8 cellular contexts compared by ENCODE assay signal in the genomic region with DNA sequence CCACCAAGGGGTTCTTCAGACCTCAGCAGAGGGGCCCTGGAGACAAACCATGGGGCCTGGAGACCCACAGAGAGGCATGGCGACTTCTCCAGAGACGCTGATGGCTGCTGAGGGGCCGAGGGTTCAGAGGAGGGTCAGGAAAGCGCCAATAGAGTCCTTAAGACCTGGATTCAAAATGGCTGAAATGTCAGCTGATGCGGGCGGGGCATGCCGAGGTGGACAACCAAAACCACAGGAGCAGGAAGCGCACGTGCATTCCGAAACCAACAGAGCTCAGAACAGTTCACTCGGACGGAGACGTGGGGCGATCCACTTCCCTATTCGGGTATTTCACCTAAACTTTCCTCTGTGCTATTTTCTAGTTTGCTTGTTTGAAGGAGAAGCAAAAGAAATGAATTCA.
DNase-seq lines count a peak whose midpoint lies in the region; ATAC-seq and TF ChIP-seq lines count a peak whose summit lies in the region.

No MANE protein-coding gene starts in this region.

- no peak overlapping the region for H3K27ac Mint-ChIP-seq in activated CD4-positive, alpha-beta T cell treated with anti-CD3 and anti-CD28 coated beads for 36 hours
- peak overlapping the region; percentile 18 to 86 (median 45) for H3K27ac Mint-ChIP-seq in IgD-negative memory B cell
- no peak overlapping the region for H3K27ac Mint-ChIP-seq in activated CD4-positive, alpha-beta T cell treated with anti-CD3 and anti-CD28 coated beads, Interleukin-2, amount 10 ng/mL, durations not matched to agents 7 days and 5 days

- WGBS in spleen, 5 donors: 37 to 55% (median 41%) methylated on average over 15 of the region's 15 CpGs
- 91 to 92% (median 92%) methylated on average over 15 of the region's 15 CpGs for WGBS in ovary, 3 donors

- peaks cover 2% of the 10 kb centered on the region for H3K4me1 Mint-ChIP-seq in activated CD4-positive, alpha-beta T cell treated with anti-CD3 and anti-CD28 coated beads for 36 hours
- peaks cover 15 to 21% (median 20%) of the 10 kb centered on the region in 3 donors for H3K4me1 Mint-ChIP-seq in IgD-negative memory B cell
- peaks cover 1% of the 10 kb centered on the region for H3K4me1 Mint-ChIP-seq in activated CD4-positive, alpha-beta T cell treated with anti-CD3 and anti-CD28 coated beads, Interleukin-2, amount 10 ng/mL, durations not matched to agents 7 days and 5 days

- peaks cover 0 to 18% (median 0%) of the 10 kb centered on the region in 7 donors for H3K27me3 ChIP-seq in spleen (replicated peaks in 1 of 7)
- no peaks in the 10 kb centered on the region for H3K27me3 ChIP-seq in ovary

- no peak for TF ChIP-seq POLR2A in spleen (IDR thresholded peaks at IDR 0.05)
- TF ChIP-seq POLR2A in ovary (IDR thresholded peaks at IDR 0.05): no peak

- peaks cover 14% of the 10 kb centered on the region for H3K27me3 Mint-ChIP-seq in activated CD4-positive, alpha-beta T cell treated with anti-CD3 and anti-CD28 coated beads for 36 hours
- peaks cover 25% of the 10 kb centered on the region for H3K27me3 Mint-ChIP-seq in IgD-negative memory B cell
- peaks cover 4% of the 10 kb centered on the region for H3K27me3 Mint-ChIP-seq in activated CD4-positive, alpha-beta T cell treated with anti-CD3 and anti-CD28 coated beads, Interleukin-2, amount 10 ng/mL, durations not matched to agents 7 days and 5 days

- no peak for ATAC-seq in activated CD4-positive, alpha-beta T cell treated with anti-CD3 and anti-CD28 coated beads for 36 hours
- peak; percentile 69 for ATAC-seq in HG02571 (IDR thresholded peaks at IDR 0.05; ENCODE audit: unreplicated experiment)

- no peak overlapping the region for H3K27ac ChIP-seq in spleen
- no peak overlapping the region for H3K27ac ChIP-seq in ovary

- H3K36me3 Mint-ChIP-seq in activated CD4-positive, alpha-beta T cell treated with anti-CD3 and anti-CD28 coated beads for 36 hours (ENCODE audit: low read depth): no peaks in the 10 kb centered on the region
- H3K36me3 Mint-ChIP-seq in IgD-negative memory B cell: peaks cover 1% of the 10 kb centered on the region
- H3K36me3 Mint-ChIP-seq in activated CD4-positive, alpha-beta T cell treated with anti-CD3 and anti-CD28 coated beads, Interleukin-2, amount 10 ng/mL, durations not matched to agents 7 days and 5 days (ENCODE audit: low read depth): no peaks in the 10 kb centered on the region

- H3K9me3 ChIP-seq in spleen (no peaks in the 10 kb centered on the region), ovary (no peaks in the 10 kb centered on the region)

- no peak for TF ChIP-seq EP300 in ovary (IDR thresholded peaks at IDR 0.05)

- intact Hi-C loops in activated CD4-positive, alpha-beta T cell treated with anti-CD3 and anti-CD28 coated beads for 36 hours (cut with DNase I, micrococcal nuclease): no loop called here
- intact Hi-C loops in spleen (cut with DNase I; ENCODE audit: low total_unique reads) (no loop called here), ovary (cut with DNase I) (no loop called here)

- no peaks in the 10 kb centered on the region for H3K36me3 ChIP-seq in spleen
- H3K36me3 ChIP-seq in ovary: no peaks in the 10 kb centered on the region

- H3K4me3 ChIP-seq in spleen: peak overlapping the region in 1 of 8 donors; percentile 42
- H3K4me3 ChIP-seq in ovary: no peak overlapping the region

- CTCF ChIA-PET in activated CD4-positive, alpha-beta T cell treated with anti-CD3 and anti-CD28 coated beads for 36 hours (lab: Charles Lee): no interaction called here
- CTCF ChIA-PET in activated CD4-positive, alpha-beta T cell treated with anti-CD3 and anti-CD28 coated beads, Interleukin-2, amount 10 ng/mL, durations not matched to agents 7 days and 5 days (lab: Charles Lee): no interaction called here

- H3K4me3 Mint-ChIP-seq in activated CD4-positive, alpha-beta T cell treated with anti-CD3 and anti-CD28 coated beads for 36 hours: no peak overlapping the region
- peak overlapping the region; percentile 45 to 91 (median 84) for H3K4me3 Mint-ChIP-seq in IgD-negative memory B cell
- H3K4me3 Mint-ChIP-seq in activated CD4-positive, alpha-beta T cell treated with anti-CD3 and anti-CD28 coated beads, Interleukin-2, amount 10 ng/mL, durations not matched to agents 7 days and 5 days: no peak overlapping the region

- TF ChIP-seq CTCF in spleen (IDR thresholded peaks at IDR 0.05 in 8 of 11, conservative IDR thresholded peaks at IDR 0.05 in 3 of 11): no peak
- no peak for TF ChIP-seq CTCF in ovary (IDR thresholded peaks at IDR 0.05)

- H3K9me3 Mint-ChIP-seq in activated CD4-positive, alpha-beta T cell treated with anti-CD3 and anti-CD28 coated beads for 36 hours (ENCODE audit: low read depth): no peaks in the 10 kb centered on the region
- peaks cover 0 to 4% (median 0%) of the 10 kb centered on the region in 3 donors for H3K9me3 Mint-ChIP-seq in IgD-negative memory B cell
- H3K9me3 Mint-ChIP-seq in activated CD4-positive, alpha-beta T cell treated with anti-CD3 and anti-CD28 coated beads, Interleukin-2, amount 10 ng/mL, durations not matched to agents 7 days and 5 days: no peaks in the 10 kb centered on the region

- DNase-seq in activated CD4-positive, alpha-beta T cell treated with anti-CD3 and anti-CD28 coated beads for 36 hours: peak; percentile 13
- no peak for DNase-seq in activated CD4-positive, alpha-beta T cell treated with anti-CD3 and anti-CD28 coated beads, Interleukin-2, amount 50 U/mL, for 1 hour
- DNase-seq in spleen (peak; percentile 87), ovary (no peak)
- DNase-seq in activated CD4-positive, CD25-positive, alpha-beta regulatory T cell (lab: John Stamatoyannopoulos, UW): no peak
- DNase-seq in activated CD4-positive, alpha-beta T cell treated with anti-CD3 and anti-CD28 coated beads, Interleukin-2, amount 10 ng/mL, durations not matched to agents 7 days and 5 days: no peak

- H3K4me1 ChIP-seq in spleen: peaks cover 0 to 14% (median 4%) of the 10 kb centered on the region in 6 donors
- peaks cover 2% of the 10 kb centered on the region for H3K4me1 ChIP-seq in ovary (ENCODE audit: insufficient read depth)

- POLR2A ChIA-PET in activated CD4-positive, alpha-beta T cell treated with anti-CD3 and anti-CD28 coated beads for 36 hours (lab: Charles Lee): no interaction called here
- POLR2A ChIA-PET in activated CD4-positive, alpha-beta T cell treated with anti-CD3 and anti-CD28 coated beads, Interleukin-2, amount 10 ng/mL, durations not matched to agents 7 days and 5 days (lab: Charles Lee): no interaction called here

Comparison
In these comparisons a context has a peak if more than half of its experiments do, and no peak if none do; other contexts are left out.
1. DNase-seq: peak in activated CD4-positive, alpha-beta T cell treated with anti-CD3 and anti-CD28 coated beads for 36 hours (single experiment) and spleen (single experiment); none in activated CD4-positive, alpha-beta T cell treated with anti-CD3 and anti-CD28 coated beads, Interleukin-2, amount 50 U/mL, for 1 hour (single experiment), activated CD4-positive, CD25-positive, alpha-beta regulatory T cell (0 of 4), ovary (0 of 5) and activated CD4-positive, alpha-beta T cell treated with anti-CD3 and anti-CD28 coated beads, Interleukin-2, amount 10 ng/mL, durations not matched to agents 7 days and 5 days (single experiment).
2. H3K27ac Mint-ChIP-seq: peak in IgD-negative memory B cell (3 of 3); none in activated CD4-positive, alpha-beta T cell treated with anti-CD3 and anti-CD28 coated beads for 36 hours (single experiment) and activated CD4-positive, alpha-beta T cell treated with anti-CD3 and anti-CD28 coated beads, Interleukin-2, amount 10 ng/mL, durations not matched to agents 7 days and 5 days (single experiment).
3. H3K4me3 Mint-ChIP-seq: peak in IgD-negative memory B cell (4 of 4); none in activated CD4-positive, alpha-beta T cell treated with anti-CD3 and anti-CD28 coated beads for 36 hours (single experiment) and activated CD4-positive, alpha-beta T cell treated with anti-CD3 and anti-CD28 coated beads, Interleukin-2, amount 10 ng/mL, durations not matched to agents 7 days and 5 days (single experiment).